20 cellular contexts compared by ENCODE assay signal in the genomic region with DNA sequence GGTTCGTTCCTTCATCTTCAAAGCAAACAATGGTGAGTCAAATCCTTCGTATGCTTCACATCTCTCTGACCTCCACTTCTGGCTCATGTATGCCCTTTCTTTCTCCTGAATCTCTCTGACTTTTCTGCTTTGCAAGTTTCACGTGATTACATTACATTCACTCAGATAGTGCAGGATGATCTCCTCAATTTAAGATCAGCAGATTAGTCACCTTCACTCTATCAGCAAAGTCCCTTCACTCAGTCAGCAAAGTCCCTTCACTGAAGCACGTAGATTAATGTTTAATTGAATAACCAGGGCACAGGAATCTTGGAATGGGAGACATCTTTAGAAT. TPM values are rescaled to one million over a fixed set of nuclear protein-coding genes. Genes with fewer than 3 reads are reported as not detected.
A peak's percentile ranks its signal among the peaks of the same experiment; 100 is the strongest.
DNase-seq lines count a peak whose midpoint lies in the region; ATAC-seq and TF ChIP-seq lines count a peak whose summit lies in the region.
"Had no signal": no experiment of that assay in that cellular context is flagged by ENCODE, and none has a peak within 500 bp of the region (broad histone marks: within the 10 kb centered on the region; RNA-seq: fewer than 3 reads in every experiment).

No MANE protein-coding gene starts in this region.

- TF ChIP-seq CTCF in psoas muscle (IDR thresholded peaks at IDR 0.05) = no peak

- H3K27ac Mint-ChIP-seq in activated T-cell treated with anti-CD3 and anti-CD28 coated beads, Interleukin-2, amount 50 U/mL, for 72 hours = no peak overlapping the region
- H3K27ac Mint-ChIP-seq in activated T-cell treated with anti-CD3 and anti-CD28 coated beads, Interleukin-2, amount 50 U/mL, for 24 hours = no peak overlapping the region
- no peak overlapping the region for H3K27ac Mint-ChIP-seq in activated T-helper 17 cell treated with anti-CD3 and anti-CD28 coated beads, Interleukin-2, amount 50 U/mL, for 72 hours
- H3K27ac Mint-ChIP-seq in T-helper 17 cell = no peak overlapping the region

- peaks cover 22% of the 10 kb centered on the region for H3K4me1 Mint-ChIP-seq in activated T-cell treated with anti-CD3 and anti-CD28 coated beads, Interleukin-2, amount 50 U/mL, for 72 hours (ENCODE audit: low read depth)
- H3K4me1 Mint-ChIP-seq in activated T-cell treated with anti-CD3 and anti-CD28 coated beads, Interleukin-2, amount 50 U/mL, for 24 hours (ENCODE audit: low read depth) = peaks cover 18% of the 10 kb centered on the region
- H3K4me1 Mint-ChIP-seq in activated T-helper 17 cell treated with anti-CD3 and anti-CD28 coated beads, Interleukin-2, amount 50 U/mL, for 72 hours = peaks cover 10% of the 10 kb centered on the region
- H3K4me1 Mint-ChIP-seq in T-helper 17 cell = peaks cover 3% of the 10 kb centered on the region

- 64 to 69% (median 65%) methylated on average over 4 of the region's 4 CpGs for WGBS in psoas muscle, 3 donors

- peak; percentile 71 to 74 for ATAC-seq in activated T-cell treated with anti-CD3 and anti-CD28 coated beads, Interleukin-2, amount 50 U/mL, for 72 hours (replicated peaks in 1 of 2)
- peak; percentile 35 for ATAC-seq in activated T-helper 17 cell treated with anti-CD3 and anti-CD28 coated beads, Interleukin-2, amount 50 U/mL, for 72 hours (replicated peaks)
- no peak for ATAC-seq in T-helper 17 cell
- no peak for ATAC-seq in psoas muscle
- ATAC-seq in HG02981 (IDR thresholded peaks at IDR 0.05; ENCODE audit: unreplicated experiment) = no peak

- H3K4me3 ChIP-seq in psoas muscle = no peak overlapping the region
- H3K4me3 ChIP-seq: MG63 had no signal

- H3K27me3 Mint-ChIP-seq in activated T-cell treated with anti-CD3 and anti-CD28 coated beads, Interleukin-2, amount 50 U/mL, for 72 hours (ENCODE audit: low read depth) = peaks cover 27% of the 10 kb centered on the region
- H3K27me3 Mint-ChIP-seq in activated T-cell treated with anti-CD3 and anti-CD28 coated beads, Interleukin-2, amount 50 U/mL, for 24 hours = peaks cover 27% of the 10 kb centered on the region
- H3K27me3 Mint-ChIP-seq in activated T-helper 17 cell treated with anti-CD3 and anti-CD28 coated beads, Interleukin-2, amount 50 U/mL, for 72 hours = peaks cover 22% of the 10 kb centered on the region
- H3K27me3 Mint-ChIP-seq in T-helper 17 cell = peaks cover 45% of the 10 kb centered on the region

- DNase-seq in activated T-cell treated with anti-CD3 and anti-CD28 coated beads, Interleukin-2, amount 50 U/mL, for 72 hours = peak in 1 of 2 donors; percentile 11
- DNase-seq in activated T-cell treated with anti-CD3 and anti-CD28 coated beads, Interleukin-2, amount 50 U/mL, for 24 hours = no peak
- DNase-seq in kidney tubule cell (ENCODE audit: low spot score) (peak; percentile 45), T-helper 17 cell (no peak), NCI-H526 (lab: John Stamatoyannopoulos, UW) (no peak), psoas muscle (no peak)
- DNase-seq: C1 segment of cervical spinal cord, Caco-2, DMS53, H7, Karpas-422, MG63, NCI-H1092, NCI-H146, NCI-H2107, NCI-H2227 treated with DMSO at 0.1 percent for 48 hours, NCI-H524, SHP77 had no signal

- no peak overlapping the region for H3K27ac ChIP-seq in psoas muscle

- no peaks in the 10 kb centered on the region for H3K9me3 Mint-ChIP-seq in activated T-cell treated with anti-CD3 and anti-CD28 coated beads, Interleukin-2, amount 50 U/mL, for 72 hours
- H3K9me3 Mint-ChIP-seq in activated T-cell treated with anti-CD3 and anti-CD28 coated beads, Interleukin-2, amount 50 U/mL, for 24 hours = no peaks in the 10 kb centered on the region
- H3K9me3 Mint-ChIP-seq in activated T-helper 17 cell treated with anti-CD3 and anti-CD28 coated beads, Interleukin-2, amount 50 U/mL, for 72 hours = no peaks in the 10 kb centered on the region

- no peaks in the 10 kb centered on the region for H3K36me3 ChIP-seq in psoas muscle (ENCODE audit: insufficient read depth in 1 of 2, low read depth in 1 of 2)
- H3K36me3 ChIP-seq: MG63 had no signal

- no peaks in the 10 kb centered on the region for H3K36me3 Mint-ChIP-seq in activated T-cell treated with anti-CD3 and anti-CD28 coated beads, Interleukin-2, amount 50 U/mL, for 72 hours (ENCODE audit: insufficient read depth in 2 of 2)
- no peaks in the 10 kb centered on the region for H3K36me3 Mint-ChIP-seq in activated T-cell treated with anti-CD3 and anti-CD28 coated beads, Interleukin-2, amount 50 U/mL, for 24 hours (ENCODE audit: low read depth)
- H3K36me3 Mint-ChIP-seq in activated T-helper 17 cell treated with anti-CD3 and anti-CD28 coated beads, Interleukin-2, amount 50 U/mL, for 72 hours (ENCODE audit: low read depth) = no peaks in the 10 kb centered on the region
- peaks cover 2% of the 10 kb centered on the region for H3K36me3 Mint-ChIP-seq in T-helper 17 cell (ENCODE audit: low read depth)

- no peaks in the 10 kb centered on the region for H3K9me3 ChIP-seq in T-helper 17 cell (ENCODE audit: control insufficient read depth, low read length, poor library complexity, severe bottlenecking)
- no peaks in the 10 kb centered on the region for H3K9me3 ChIP-seq in psoas muscle
- H3K9me3 ChIP-seq: Caco-2, MG63 had no signal

- H3K4me1 ChIP-seq in psoas muscle = no peaks in the 10 kb centered on the region
- H3K4me1 ChIP-seq: Caco-2 had no signal

- no peaks in the 10 kb centered on the region for H3K27me3 ChIP-seq in psoas muscle (ENCODE audit: insufficient read depth in 3 of 3, low read length in 2 of 3)
- H3K27me3 ChIP-seq: MG63 had no signal

- peak overlapping the region; percentile 4 to 33 for H3K4me3 Mint-ChIP-seq in activated T-cell treated with anti-CD3 and anti-CD28 coated beads, Interleukin-2, amount 50 U/mL, for 72 hours
- H3K4me3 Mint-ChIP-seq in activated T-cell treated with anti-CD3 and anti-CD28 coated beads, Interleukin-2, amount 50 U/mL, for 24 hours = no peak overlapping the region
- H3K4me3 Mint-ChIP-seq in activated T-helper 17 cell treated with anti-CD3 and anti-CD28 coated beads, Interleukin-2, amount 50 U/mL, for 72 hours = no peak overlapping the region
- H3K4me3 Mint-ChIP-seq in T-helper 17 cell = no peak overlapping the region

- intact Hi-C loops in psoas muscle (cut with DNase I) = no loop called here

RNA-seq across cellular contexts. Expression of gene SIGLECL1, which starts 23.1 kb away (rescaled TPM):
- total RNA-seq in activated T-cell treated with anti-CD3 and anti-CD28 coated beads, Interleukin-2, amount 50 U/mL, for 72 hours = not detected
- total RNA-seq in activated T-helper 17 cell treated with anti-CD3 and anti-CD28 coated beads, Interleukin-2, amount 50 U/mL, for 72 hours = under 1 TPM in 1 of 2 donors, not detected in 1; 0.30 TPM
- not detected for total RNA-seq in T-helper 17 cell
- not detected for total RNA-seq in psoas muscle
- polyA plus RNA-seq in psoas muscle = not detected
- total RNA-seq: Caco-2, H7 had no signal

RNA-seq across cellular contexts. Expression of gene IGLON5, which starts 37.4 kb away (rescaled TPM):
- total RNA-seq in activated T-cell treated with anti-CD3 and anti-CD28 coated beads, Interleukin-2, amount 50 U/mL, for 72 hours = 1 to 10 TPM in 1 of 2 donors, under 1 TPM in 1; 0.67 to 1.1 TPM
- total RNA-seq in activated T-helper 17 cell treated with anti-CD3 and anti-CD28 coated beads, Interleukin-2, amount 50 U/mL, for 72 hours = under 1 TPM; 0.09 to 0.32 TPM
- total RNA-seq in T-helper 17 cell (not detected), psoas muscle (under 1 TPM in 1 of 4 donors, not detected in 3; 0.10 TPM)
- polyA plus RNA-seq in psoas muscle = under 1 TPM in 1 of 3 donors, not detected in 2; 0.03 TPM
- total RNA-seq: Caco-2 had no signal

RNA-seq across cellular contexts. Expression of gene CD33, which starts 49.1 kb away (rescaled TPM):
- 1 to 10 TPM; 1.7 to 2.6 TPM for total RNA-seq in activated T-cell treated with anti-CD3 and anti-CD28 coated beads, Interleukin-2, amount 50 U/mL, for 72 hours
- 1 to 10 TPM in 1 of 2 donors, not detected in 1; 1.2 TPM for total RNA-seq in activated T-helper 17 cell treated with anti-CD3 and anti-CD28 coated beads, Interleukin-2, amount 50 U/mL, for 72 hours
- total RNA-seq in T-helper 17 cell (1 to 10 TPM; 2.4 to 3.0 TPM), psoas muscle (1 to 10 TPM; 2.0 to 3.1 (median 2.3) TPM)
- 1 to 10 TPM in 1 of 3 donors, under 1 TPM in 2; 0.24 to 1.3 (median 0.75) TPM for polyA plus RNA-seq in psoas muscle
- total RNA-seq: Caco-2 had no signal

Comparison
In these comparisons a context has a peak if more than half of its experiments do, and no peak if none do; other contexts are left out.
1. H3K4me3 Mint-ChIP-seq: peak in activated T-cell treated with anti-CD3 and anti-CD28 coated beads, Interleukin-2, amount 50 U/mL, for 72 hours (2 of 2); none in activated T-cell treated with anti-CD3 and anti-CD28 coated beads, Interleukin-2, amount 50 U/mL, for 24 hours (single experiment), activated T-helper 17 cell treated with anti-CD3 and anti-CD28 coated beads, Interleukin-2, amount 50 U/mL, for 72 hours (single experiment) and T-helper 17 cell (single experiment).
2. ATAC-seq: peak in activated T-cell treated with anti-CD3 and anti-CD28 coated beads, Interleukin-2, amount 50 U/mL, for 72 hours (2 of 2) and activated T-helper 17 cell treated with anti-CD3 and anti-CD28 coated beads, Interleukin-2, amount 50 U/mL, for 72 hours (single experiment); none in T-helper 17 cell (single experiment), psoas muscle (0 of 4) and HG02981 (single experiment).